Comparison of ENCODE assay signal across 12 cellular contexts in genomic region chrX:118216488-118216887, GRCh38.
DNase-seq lines count a peak whose midpoint lies in the region; ATAC-seq and TF ChIP-seq lines count a peak whose summit lies in the region.
"Had no signal": no experiment of that assay in that cellular context is flagged by ENCODE, and none has a peak within 500 bp of the region (broad histone marks: within the 10 kb centered on the region; RNA-seq: fewer than 3 reads in every experiment).

No MANE protein-coding gene starts in this region.

- H3K79me2 ChIP-seq in PC-3 (ENCODE audit: low read length) = no peaks in the 10 kb centered on the region

- no peak overlapping the region for H3K4me2 ChIP-seq in PC-3 (ENCODE audit: low read length)

- H3K4me1 ChIP-seq in PC-3 (ENCODE audit: insufficient read depth, low read length) = peaks cover 11% of the 10 kb centered on the region; the same call in 1 of the 2 replicates

- no peaks in the 10 kb centered on the region for H3K27me3 ChIP-seq in PC-3 (ENCODE audit: low read length)

- DNase-seq in ACHN (peak; percentile 21), NCI-H146 (lab: John Stamatoyannopoulos, UW) (peak; percentile 85), PC-3 (no peak), iPS-NIHi11 (ENCODE audit: low spot score) (peak; percentile 10), NAMALWA (ENCODE audit: low spot score) (no peak)
- DNase-seq: activated CD4-positive, alpha-beta T cell treated with anti-CD3 and anti-CD28 coated beads, Interleukin-2, amount 10 ng/mL, durations not matched to agents 7 days and 5 days; amygdala; stimulated activated CD4-positive, alpha-beta T cell treated with anti-CD3 and anti-CD28 coated beads, Interleukin-12 subunit alpha, Interleukin-12 subunit beta, amount 100 ng/mL, for 4 hours had no signal

- H2AFZ ChIP-seq in PC-3 (ENCODE audit: low read length) = no peak overlapping the region

- intact Hi-C loops in PC-3 (cut with micrococcal nuclease) = no loop called here

- in situ Hi-C loops in ACHN (cut with HindIII; ENCODE audit: low pct_ligation_motif_present, low pct_unique_long_range_greater_than_20kb, low sequenced_read_pairs) = no loop called here

- H3K36me3 ChIP-seq in PC-3 (ENCODE audit: low read depth, low read length) = no peaks in the 10 kb centered on the region

- H3K27ac ChIP-seq in PC-3 (ENCODE audit: low read length) = no peak overlapping the region

- POLR2A ChIA-PET in PC-3 (lab: Charles Lee; ENCODE audit: unreplicated experiment) = no interaction called here

- H3K9me3 ChIP-seq in PC-3 (ENCODE audit: low read length) = no peaks in the 10 kb centered on the region

- H3K4me3 ChIP-seq in PC-3 (ENCODE audit: low read length) = no peak overlapping the region

- no TSS peak for BruUV-seq in PC-3 (replicated peaks; lab: Mats Ljungman, UMichigan)

- 0 out of 2 replicates have a peak, but pooled peaks have one; percentile 13 for ATAC-seq in PC-3
- ATAC-seq in HG03571 (IDR thresholded peaks at IDR 0.05; ENCODE audit: unreplicated experiment) = no peak
- no peak for ATAC-seq in GM18858 (IDR thresholded peaks at IDR 0.05; ENCODE audit: unreplicated experiment)
- ATAC-seq in GM21528 (IDR thresholded peaks at IDR 0.05; ENCODE audit: low FRiP score, unreplicated experiment) = no peak
- ATAC-seq: Panc1 had no signal

- no peaks in the 10 kb centered on the region for H3F3A ChIP-seq in PC-3 (ENCODE audit: low read length, unreplicated experiment)

- no peak for TF ChIP-seq CTCF in PC-3 (conservative IDR thresholded peaks at IDR 0.05; ENCODE audit: low read depth, low read length)

- no peaks in the 10 kb centered on the region for H3K9me2 ChIP-seq in PC-3 (replicated peaks; ENCODE audit: low read length)

- CTCF ChIA-PET in PC-3 (lab: Charles Lee) = no interaction called here

- no peak overlapping the region for H3K9ac ChIP-seq in PC-3 (ENCODE audit: low read length)

- no peaks in the 10 kb centered on the region for H4K20me1 ChIP-seq in PC-3 (ENCODE audit: low read length)

Comparison
In these comparisons a context has a peak if more than half of its experiments do, and no peak if none do; other contexts are left out.
1. DNase-seq: peak in ACHN (single experiment), NCI-H146 (single experiment) and iPS-NIHi11 (single experiment); none in PC-3 (single experiment) and NAMALWA (single experiment).